Comparison of ENCODE assay signal across 1 cellular context in the genomic region with DNA sequence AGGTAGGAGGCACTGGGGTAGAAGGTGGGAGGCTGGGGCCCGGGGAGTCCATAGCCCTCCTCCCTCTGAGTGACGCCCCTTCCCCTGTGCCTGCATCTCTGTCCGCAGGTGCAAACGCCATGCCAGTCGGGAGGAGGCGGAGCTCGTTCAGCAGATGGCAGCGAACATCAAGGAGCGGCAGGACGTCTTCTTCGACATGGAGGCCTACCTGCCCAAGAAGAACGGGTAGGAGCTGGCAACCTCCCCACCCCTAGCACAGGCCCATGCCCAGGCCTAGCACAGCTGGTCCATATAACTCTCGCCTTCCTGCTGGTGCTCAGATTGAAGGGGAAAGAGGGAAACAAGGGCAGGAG.
TF ChIP-seq lines count a peak whose summit lies in the region.

No MANE protein-coding gene starts in this region.

TF ChIP-seq in HepG2, 621 proteins besides CTCF, POLR2A, EP300 and RAD21:
- TF ChIP-seq HNRNPL (IDR thresholded peaks at IDR 0.05; ENCODE audit: low read depth, low read length): 0 out of 2 replicates have a peak, but pooled peaks have one; percentile 25
- TF ChIP-seq ZNF432 (CRISPR knock-in tag; IDR thresholded peaks at IDR 0.05; ENCODE audit: borderline replicate concordance): no peak
